21 cellular contexts compared by ENCODE assay signal in genomic region chr2:220858101-220858500, GRCh38.
DNase-seq lines count a peak whose midpoint lies in the region; ATAC-seq, FAIRE-seq and TF ChIP-seq lines count a peak whose summit lies in the region.
"Had no signal": no experiment of that assay in that cellular context is flagged by ENCODE, and none has a peak within 500 bp of the region (broad histone marks: within the 10 kb centered on the region; RNA-seq: fewer than 3 reads in every experiment).

No MANE protein-coding gene starts in this region.

- FAIRE-seq in astrocyte (lab: Jason Lieb, UNC), result no peak
- FAIRE-seq: GM19239, H54, HepG2, K562 had no signal

- RAD21 ChIA-PET in HCT116 (lab: Charles Lee; ENCODE audit: low non-redundant PET in 1 of 2, low total read pairs in 2 of 2, uncharacterized antibody in 2 of 2, unreplicated experiment in 2 of 2), result no interaction called here

- intact Hi-C loops in A673 (cut with micrococcal nuclease; ENCODE audit: unreplicated experiment) (no loop called here), HCT116 (cut with micrococcal nuclease) (no loop called here), psoas muscle (cut with DNase I) (loop anchor here in 1 of 2 donors (10.0 kb wide), 1 partner anchor 717 kb away; the partner anchor contains the start of gene EPHA4)

- TF ChIP-seq POLR2A in HCT116 (IDR thresholded peaks at IDR 0.05; ENCODE audit: borderline replicate concordance, extremely low read depth, insufficient read depth, insufficient read length), result no peak

- H3K9ac ChIP-seq in HCT116 (ENCODE audit: low read length) (no peak overlapping the region), astrocyte (ENCODE audit: low read length) (no peak overlapping the region)

- peak; percentile 71 for ATAC-seq in HCT116
- ATAC-seq in psoas muscle, result no peak
- ATAC-seq: HepG2, K562 had no signal

- H3K4me2 ChIP-seq in HCT116 (ENCODE audit: low read length) (no peak overlapping the region), astrocyte (ENCODE audit: low read length) (no peak overlapping the region)

- no peak overlapping the region for H3K4me3 Mint-ChIP-seq in astrocyte (ENCODE audit: unreplicated experiment)
- H3K4me3 Mint-ChIP-seq in neural crest cell, result no peak overlapping the region
- H3K4me3 Mint-ChIP-seq: CD14-positive monocyte had no signal

- H2AFZ ChIP-seq in HCT116 (ENCODE audit: low read depth, low read length, poor library complexity, severe bottlenecking) (no peak overlapping the region), astrocyte (ENCODE audit: low read depth, low read length) (no peak overlapping the region)

- no peaks in the 10 kb centered on the region for H3K9me2 ChIP-seq in HCT116 (ENCODE audit: insufficient read depth)

- CTCF ChIA-PET in A673 (lab: Charles Lee), result no interaction called here
- CTCF ChIA-PET in HCT116 (lab: Charles Lee), result interaction anchor here (1.5 kb wide), 1 partner anchor 8 kb away, joined by 3 read pairs; no protein-coding TSS in a partner anchor

- H3K36me3 ChIP-seq in A673 (ENCODE audit: insufficient read depth, low read length, poor library complexity, severe bottlenecking) (no peaks in the 10 kb centered on the region), HCT116 (ENCODE audit: control insufficient read depth in 1 of 2, insufficient read depth in 2 of 2, low read length in 2 of 2) (no peaks in the 10 kb centered on the region), astrocyte (ENCODE audit: insufficient read depth, low read length) (no peaks in the 10 kb centered on the region), psoas muscle (ENCODE audit: insufficient read depth in 1 of 2, low read depth in 1 of 2) (no peaks in the 10 kb centered on the region)
- H3K36me3 ChIP-seq: Peyer's patch, SJCRH30 had no signal

- POLR2A ChIA-PET in A673 (lab: Charles Lee; ENCODE audit: low non-redundant PET), result no interaction called here
- POLR2A ChIA-PET in HCT116 (lab: Charles Lee), result no interaction called here

- H3K27me3 Mint-ChIP-seq in astrocyte (ENCODE audit: low read depth, unreplicated experiment), result no peaks in the 10 kb centered on the region
- no peaks in the 10 kb centered on the region for H3K27me3 Mint-ChIP-seq in neural crest cell (ENCODE audit: low read depth)

- H4K20me1 ChIP-seq in HCT116 (ENCODE audit: insufficient read depth) (no peaks in the 10 kb centered on the region), astrocyte (ENCODE audit: insufficient read depth, low read length) (no peaks in the 10 kb centered on the region)

- no peak for TF ChIP-seq RAD21 in HCT116 (IDR thresholded peaks at IDR 0.05; ENCODE audit: low read depth)

- no peaks in the 10 kb centered on the region for H3K27me3 ChIP-seq in A673 (replicated peaks; ENCODE audit: insufficient read depth, low read depth, low read length, poor library complexity)
- H3K27me3 ChIP-seq in HCT116 (ENCODE audit: insufficient read depth, low read length), result no peaks in the 10 kb centered on the region
- no peaks in the 10 kb centered on the region for H3K27me3 ChIP-seq in astrocyte (ENCODE audit: insufficient read depth, low read length)
- no peaks in the 10 kb centered on the region for H3K27me3 ChIP-seq in psoas muscle (ENCODE audit: insufficient read depth in 3 of 3, low read length in 2 of 3)
- H3K27me3 ChIP-seq: Peyer's patch, SJCRH30 had no signal

- H3K9me3 Mint-ChIP-seq in astrocyte (ENCODE audit: unreplicated experiment) (no peaks in the 10 kb centered on the region), neural crest cell (peaks cover 3% of the 10 kb centered on the region)

- no TSS peak for BruUV-seq in A673 (replicated peaks; lab: Mats Ljungman, UMichigan)
- BruUV-seq in HCT116 (replicated peaks; lab: Mats Ljungman, UMichigan), result no TSS peak

- H3K4me3 ChIP-seq in A673 (ENCODE audit: low read depth, low read length, poor library complexity, severe bottlenecking), result no peak overlapping the region
- H3K4me3 ChIP-seq in HCT116 (replicated peaks in 1 of 2; ENCODE audit: low read depth in 1 of 2, low read length in 2 of 2), result no peak overlapping the region
- no peak overlapping the region for H3K4me3 ChIP-seq in astrocyte (ENCODE audit: insufficient read depth, low read depth, low read length)
- no peak overlapping the region for H3K4me3 ChIP-seq in psoas muscle
- H3K4me3 ChIP-seq: K562, Peyer's patch, SJCRH30 had no signal

- H3K27ac Mint-ChIP-seq in astrocyte (ENCODE audit: unreplicated experiment) (no peak overlapping the region), neural crest cell (ENCODE audit: unreplicated experiment) (no peak overlapping the region)
- H3K27ac Mint-ChIP-seq: CD14-positive monocyte had no signal

- no peak overlapping the region for H3K27ac ChIP-seq in A673 (ENCODE audit: low read depth, low read length, poor library complexity, severe bottlenecking)
- no peak overlapping the region for H3K27ac ChIP-seq in HCT116 (ENCODE audit: low read depth, low read length)
- H3K27ac ChIP-seq in astrocyte (ENCODE audit: low read depth, low read length), result no peak overlapping the region
- no peak overlapping the region for H3K27ac ChIP-seq in psoas muscle
- H3K27ac ChIP-seq: HL-60, Peyer's patch, SJCRH30 had no signal

- H3K79me2 ChIP-seq in HCT116 (ENCODE audit: insufficient read depth, low read length) (no peaks in the 10 kb centered on the region), astrocyte (ENCODE audit: insufficient read depth, low read length) (no peaks in the 10 kb centered on the region)

- DNase-seq in A673 (ENCODE audit: low spot score) (peak; percentile 10), HCT116 (ENCODE audit: low read depth, low spot score) (no peak), astrocyte (ENCODE audit: low read depth) (no peak), neural crest cell (ENCODE audit: low read depth, low spot score) (no peak), LoVo (ENCODE audit: low spot score) (no peak), psoas muscle (no peak)
- no peak for DNase-seq in activated CD8-positive, alpha-beta memory T cell treated with anti-CD3 and anti-CD28 coated beads, Interleukin-2, amount 50 U/mL, for 4 hours
- DNase-seq: EL; GF-D8; NCI-H1092; NCI-H146; NCI-H2029 treated with DMSO at 0.1 percent for 48 hours; NK-92 treated with Interleukin-12 subunit alpha and Interleukin-12 subunit beta, amount 100 ng/mL, for 24 hours; Peyer's patch had no signal

- peak; percentile 32; the same call in 1 of the 2 replicates for TF ChIP-seq CTCF in A673 (conservative IDR thresholded peaks at IDR 0.05; ENCODE audit: low read depth, low read length)
- TF ChIP-seq CTCF in HCT116 (IDR thresholded peaks at IDR 0.05 in 2 of 3, conservative IDR thresholded peaks at IDR 0.05 in 1 of 3; ENCODE audit: borderline replicate concordance in 1 of 3, insufficient read depth in 1 of 3, low read depth in 2 of 3, low read length in 2 of 3), result peak in 2 of 3 experiments; percentile 9 to 44; a peak in 2 of 6 replicates
- peak; percentile 20 for TF ChIP-seq CTCF in astrocyte (IDR thresholded peaks at IDR 0.05; ENCODE audit: insufficient read depth, low read depth, low read length)
- TF ChIP-seq CTCF in neural crest cell (conservative IDR thresholded peaks at IDR 0.05), result peak; percentile 30
- TF ChIP-seq CTCF in psoas muscle (IDR thresholded peaks at IDR 0.05), result no peak

- 91 to 96% (median 96%) methylated on average over 2 of the region's 2 CpGs for whole genome bisulfite sequencing in psoas muscle, 3 donors

- H3K36me3 Mint-ChIP-seq in astrocyte (ENCODE audit: low read depth, unreplicated experiment) (no peaks in the 10 kb centered on the region), neural crest cell (ENCODE audit: low read depth) (no peaks in the 10 kb centered on the region)
- H3K36me3 Mint-ChIP-seq: CD14-positive monocyte had no signal

- H3K9me3 ChIP-seq in A673 (ENCODE audit: low read depth, low read length, poor library complexity, severe bottlenecking) (no peaks in the 10 kb centered on the region), HCT116 (ENCODE audit: control insufficient read depth in 1 of 2, insufficient read depth in 1 of 2, low read depth in 1 of 2, low read length in 2 of 2) (no peaks in the 10 kb centered on the region), astrocyte (ENCODE audit: insufficient read depth, low read depth, low read length) (no peaks in the 10 kb centered on the region), psoas muscle (no peaks in the 10 kb centered on the region)
- H3K9me3 ChIP-seq: Peyer's patch, SJCRH30 had no signal

- H3K4me1 Mint-ChIP-seq in astrocyte (ENCODE audit: low read depth, unreplicated experiment) (peaks cover 21% of the 10 kb centered on the region), neural crest cell (peaks cover 12% of the 10 kb centered on the region)
- H3K4me1 Mint-ChIP-seq: CD14-positive monocyte had no signal

- H3K4me1 ChIP-seq in A673 (ENCODE audit: insufficient read depth, low read length, poor library complexity, severe bottlenecking) (no peaks in the 10 kb centered on the region), HCT116 (ENCODE audit: control insufficient read depth in 1 of 2, insufficient read depth in 2 of 2, low read length in 2 of 2) (no peaks in the 10 kb centered on the region), astrocyte (ENCODE audit: insufficient read depth, low read length) (no peaks in the 10 kb centered on the region), psoas muscle (no peaks in the 10 kb centered on the region)
- H3K4me1 ChIP-seq: Peyer's patch had no signal

TF ChIP-seq in HCT116, 20 proteins besides CTCF, POLR2A, EP300 and RAD21:
- TF ChIP-seq SP1 (IDR thresholded peaks at IDR 0.05; ENCODE audit: low read depth), result no peak
- TF ChIP-seq, protein P1, sequence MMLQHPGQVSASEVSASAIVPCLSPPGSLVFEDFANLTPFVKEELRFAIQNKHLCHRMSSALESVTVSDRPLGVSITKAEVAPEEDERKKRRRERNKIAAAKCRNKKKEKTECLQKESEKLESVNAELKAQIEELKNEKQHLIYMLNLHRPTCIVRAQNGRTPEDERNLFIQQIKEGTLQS (IDR thresholded peaks at IDR 0.05), result no peak
- TF ChIP-seq SIN3A (IDR thresholded peaks at IDR 0.05; ENCODE audit: low read depth), result no peak
- no peak for TF ChIP-seq TCF7L2 (IDR thresholded peaks at IDR 0.05; ENCODE audit: borderline replicate concordance, extremely low read depth, insufficient read depth, insufficient read length)
- TF ChIP-seq EZH2phosphoT487 (IDR thresholded peaks at IDR 0.05; ENCODE audit: borderline replicate concordance), result no peak
- no peak for TF ChIP-seq YY1 (IDR thresholded peaks at IDR 0.05; ENCODE audit: extremely low read depth, insufficient replicate concordance, low read depth, low read length)
- TF ChIP-seq, protein P2, sequence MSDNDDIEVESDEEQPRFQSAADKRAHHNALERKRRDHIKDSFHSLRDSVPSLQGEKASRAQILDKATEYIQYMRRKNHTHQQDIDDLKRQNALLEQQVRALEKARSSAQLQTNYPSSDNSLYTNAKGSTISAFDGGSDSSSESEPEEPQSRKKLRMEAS (IDR thresholded peaks at IDR 0.05), result no peak
